Comparison of ENCODE assay signal across 11 cellular contexts in genomic region chr9:115691097-115691496, GRCh38.
DNase-seq lines count a peak whose midpoint lies in the region; ATAC-seq and TF ChIP-seq lines count a peak whose summit lies in the region.
"Had no signal": no experiment of that assay in that cellular context is flagged by ENCODE, and none has a peak within 500 bp of the region (broad histone marks: within the 10 kb centered on the region; RNA-seq: fewer than 3 reads in every experiment).

No MANE protein-coding gene starts in this region.

- H3K4me3 ChIP-seq in A673 (ENCODE audit: low read depth, low read length, poor library complexity, severe bottlenecking) (no peak overlapping the region), astrocyte of the spinal cord (ENCODE audit: low read depth, low read length) (no peak overlapping the region)
- H3K4me3 ChIP-seq: BLaER1 treated with 17β-estradiol and CSF1 and Interleukin-3, amounts not matched to agents 10 nM and 100 nM had no signal

- intact Hi-C loops in A673 (cut with micrococcal nuclease; ENCODE audit: unreplicated experiment) = loop anchor here (5.0 kb wide), 2 partner anchors 74 to 466 kb away; no protein-coding TSS in a partner anchor

- no peak for ATAC-seq in HG03565 (IDR thresholded peaks at IDR 0.05; ENCODE audit: unreplicated experiment)
- no peak for ATAC-seq in GM19452 (IDR thresholded peaks at IDR 0.05; ENCODE audit: unreplicated experiment)
- no peak for ATAC-seq in HG02763 (IDR thresholded peaks at IDR 0.05; ENCODE audit: unreplicated experiment)

- H3K27ac ChIP-seq in A673 (ENCODE audit: low read depth, low read length, poor library complexity, severe bottlenecking) = no peak overlapping the region
- H3K27ac ChIP-seq: BLaER1 treated with 17β-estradiol and CSF1 and Interleukin-3, amounts not matched to agents 10 nM and 100 nM had no signal

- in situ Hi-C loops in astrocyte of the spinal cord (cut with HindIII; ENCODE audit: low sequenced_read_pairs) = no loop called here

- BruUV-seq in A673 (replicated peaks; lab: Mats Ljungman, UMichigan) = no TSS peak

- DNase-seq in A673 (ENCODE audit: low spot score) (peak; percentile 40), HS-5 (ENCODE audit: low read depth) (peak; percentile 99), astrocyte of the spinal cord (ENCODE audit: low read depth, low spot score) (peak; percentile 97), iris pigment epithelial cell (ENCODE audit: low read depth) (peak; percentile 99), NCI-H2171 (lab: John Stamatoyannopoulos, UW) (no peak)
- DNase-seq: small intestine; stimulated activated naive CD4-positive, alpha-beta T cell had no signal

- no peaks in the 10 kb centered on the region for H3K36me3 ChIP-seq in A673 (ENCODE audit: insufficient read depth, low read length, poor library complexity, severe bottlenecking)
- H3K36me3 ChIP-seq: BLaER1 treated with 17β-estradiol and CSF1 and Interleukin-3, amounts not matched to agents 10 nM and 100 nM had no signal

- TF ChIP-seq CTCF in A673 (conservative IDR thresholded peaks at IDR 0.05; ENCODE audit: low read depth, low read length) (no peak), astrocyte of the spinal cord (IDR thresholded peaks at IDR 0.05; ENCODE audit: low read depth, low read length) (no peak)

- H3K4me1 ChIP-seq in A673 (ENCODE audit: insufficient read depth, low read length, poor library complexity, severe bottlenecking) = peaks cover 26% of the 10 kb centered on the region

- H3K27me3 ChIP-seq in A673 (replicated peaks; ENCODE audit: insufficient read depth, low read depth, low read length, poor library complexity) = no peaks in the 10 kb centered on the region
- H3K27me3 ChIP-seq: BLaER1 treated with 17β-estradiol and CSF1 and Interleukin-3, amounts not matched to agents 10 nM and 100 nM had no signal

- H3K9me3 ChIP-seq in A673 (ENCODE audit: low read depth, low read length, poor library complexity, severe bottlenecking) = no peaks in the 10 kb centered on the region
- H3K9me3 ChIP-seq: BLaER1 treated with 17β-estradiol and CSF1 and Interleukin-3, amounts not matched to agents 10 nM and 100 nM had no signal

- POLR2A ChIA-PET in A673 (lab: Charles Lee; ENCODE audit: low non-redundant PET) = no interaction called here

- CTCF ChIA-PET in A673 (lab: Charles Lee) = no interaction called here
